16 cellular contexts compared by ENCODE assay signal in genomic region chr12:15689751-15690191, GRCh38.
DNase-seq lines count a peak whose midpoint lies in the region; ATAC-seq, FAIRE-seq and TF ChIP-seq lines count a peak whose summit lies in the region.
"Had no signal": no experiment of that assay in that cellular context is flagged by ENCODE, and none has a peak within 500 bp of the region (broad histone marks: within the 10 kb centered on the region; RNA-seq: fewer than 3 reads in every experiment).

No MANE protein-coding gene starts in this region.

- peak in 1 of 2 experiments; percentile 38; a peak in 4 of 6 replicates for ATAC-seq in A549
- ATAC-seq in mucosa of descending colon = peak; percentile 91
- no peak for ATAC-seq in GM18498 (IDR thresholded peaks at IDR 0.05; ENCODE audit: unreplicated experiment)
- ATAC-seq: activated CD8-positive, alpha-beta memory T cell treated with anti-CD3 and anti-CD28 coated beads, Interleukin-2, amount 10 ng/mL, durations not matched to agents 7 days and 5 days had no signal

- TF ChIP-seq EP300 in A549 (IDR thresholded peaks at IDR 0.05) = no peak

- H3K4me3 ChIP-seq in A549 (0 out of 3 replicates have a peak overlapping the region, but pooled peaks have one; percentile 1), NB4 (ENCODE audit: low read depth, low read length) (peak overlapping the region; percentile 51), mucosa of descending colon (no peak overlapping the region)
- H3K4me3 ChIP-seq: spleen had no signal

- no peak overlapping the region for H3K27ac Mint-ChIP-seq in activated T-helper 2 cell treated with anti-CD3 and anti-CD28 coated beads, Interferon-gamma antibody, Interleukin-2, Interleukin-4, amounts not matched to agents 10 μg/mL and 5 μg/mL and 100 μg/mL, durations not matched to agents 14 hours and 24 hours and 36 hours
- H3K27ac Mint-ChIP-seq: activated B cell treated with CpG ODN at 0.5 μM for 24 hours; activated CD8-positive, alpha-beta memory T cell treated with anti-CD3 and anti-CD28 coated beads, Interleukin-2, amount 10 ng/mL, durations not matched to agents 7 days and 5 days; activated naive CD4-positive, alpha-beta T cell treated with anti-CD3 and anti-CD28 coated beads for 36 hours; memory B cell had no signal

- H3K4me3 Mint-ChIP-seq in activated T-helper 2 cell treated with anti-CD3 and anti-CD28 coated beads, Interferon-gamma antibody, Interleukin-2, Interleukin-4, amounts not matched to agents 10 μg/mL and 5 μg/mL and 100 μg/mL, durations not matched to agents 14 hours and 24 hours and 36 hours (ENCODE audit: low read depth) = no peak overlapping the region
- H3K4me3 Mint-ChIP-seq: activated B cell treated with CpG ODN at 0.5 μM for 24 hours; activated CD8-positive, alpha-beta memory T cell treated with anti-CD3 and anti-CD28 coated beads, Interleukin-2, amount 10 ng/mL, durations not matched to agents 7 days and 5 days; activated naive CD4-positive, alpha-beta T cell treated with anti-CD3 and anti-CD28 coated beads for 36 hours; memory B cell had no signal

- intact Hi-C loops in mucosa of descending colon (cut with DNase I, micrococcal nuclease) = no loop called here
- intact Hi-C loops in activated T-helper 2 cell treated with anti-CD3 and anti-CD28 coated beads, Interferon-gamma antibody, Interleukin-2, Interleukin-4, amounts not matched to agents 10 μg/mL and 5 μg/mL and 100 μg/mL, durations not matched to agents 14 hours and 24 hours and 36 hours (cut with micrococcal nuclease) = no loop called here

- H3K27ac ChIP-seq in A549 = peak overlapping the region; percentile 54 to 68; a peak in 5 of 6 replicates

- H3K9me3 ChIP-seq in A549 (no peaks in the 10 kb centered on the region), mucosa of descending colon (no peaks in the 10 kb centered on the region)
- H3K9me3 ChIP-seq: spleen had no signal

- H3K36me3 ChIP-seq in mucosa of descending colon (ENCODE audit: low read depth) = no peaks in the 10 kb centered on the region
- H3K36me3 ChIP-seq: spleen had no signal

- TF ChIP-seq POLR2A in A549 (IDR thresholded peaks at IDR 0.05; ENCODE audit: low read length) (no peak), NB4 (IDR thresholded peaks at IDR 0.05; ENCODE audit: extremely low read depth, insufficient read length) (no peak)

- TF ChIP-seq RAD21 in A549 (conservative IDR thresholded peaks at IDR 0.05 in 1 of 2, IDR thresholded peaks at IDR 0.05 in 1 of 2) = no peak

- DNase-seq in A549 (ENCODE audit: low read depth in 1 of 2, low spot score in 1 of 2) = peak in 1 of 2 experiments; percentile 39
- no peak for DNase-seq in NB4 (ENCODE audit: low read depth)
- DNase-seq in mucosa of descending colon = no peak
- no peak for DNase-seq in hypothalamus (lab: John Stamatoyannopoulos, UW)
- DNase-seq in activated T-helper 2 cell treated with anti-CD3 and anti-CD28 coated beads, Interferon-gamma antibody, Interleukin-2, Interleukin-4, amounts not matched to agents 10 μg/mL and 5 μg/mL and 100 μg/mL, durations not matched to agents 14 hours and 24 hours and 36 hours (ENCODE audit: low spot score) = no peak
- no peak for DNase-seq in EL
- DNase-seq: activated B cell treated with CpG ODN at 0.5 μM for 24 hours; activated CD8-positive, alpha-beta memory T cell treated with anti-CD3 and anti-CD28 coated beads, Interleukin-2, amount 10 ng/mL, durations not matched to agents 7 days and 5 days; activated naive CD4-positive, alpha-beta T cell treated with anti-CD3 and anti-CD28 coated beads for 36 hours; central memory CD4-positive, alpha-beta T cell; HCEC 1CT; nucleus accumbens; spleen had no signal

- CTCF ChIA-PET in A549 (lab: Yijun Ruan, JAX) = interaction anchor here (0.6 kb wide), 1 partner anchor 167 kb away, joined by 3 read pairs; no protein-coding TSS in a partner anchor

- H3K4me1 ChIP-seq in A549 = peaks cover 50% of the 10 kb centered on the region
- H3K4me1 ChIP-seq in mucosa of descending colon (ENCODE audit: low read depth) = peaks cover 39% of the 10 kb centered on the region

- TF ChIP-seq CTCF in A549 (IDR thresholded peaks at IDR 0.05) = no peak
- TF ChIP-seq CTCF in NB4 (IDR thresholded peaks at IDR 0.05; ENCODE audit: low read depth, low read length) = no peak
- no peak for TF ChIP-seq CTCF in mucosa of descending colon (IDR thresholded peaks at IDR 0.05)

- H3K27me3 Mint-ChIP-seq in activated T-helper 2 cell treated with anti-CD3 and anti-CD28 coated beads, Interferon-gamma antibody, Interleukin-2, Interleukin-4, amounts not matched to agents 10 μg/mL and 5 μg/mL and 100 μg/mL, durations not matched to agents 14 hours and 24 hours and 36 hours (ENCODE audit: low read depth) = peaks cover 12% of the 10 kb centered on the region
- H3K27me3 Mint-ChIP-seq: activated B cell treated with CpG ODN at 0.5 μM for 24 hours had no signal

- H3K4me2 ChIP-seq in A549 = peak overlapping the region; percentile 74

- FAIRE-seq in A549 (lab: Jason Lieb, UNC) (peak; percentile 7), colon (lab: Jason Lieb, UNC) (peak; percentile 82)

- POLR2A ChIA-PET in A549 (lab: Yijun Ruan, JAX) = no interaction called here

- H3K36me3 Mint-ChIP-seq in activated T-helper 2 cell treated with anti-CD3 and anti-CD28 coated beads, Interferon-gamma antibody, Interleukin-2, Interleukin-4, amounts not matched to agents 10 μg/mL and 5 μg/mL and 100 μg/mL, durations not matched to agents 14 hours and 24 hours and 36 hours (ENCODE audit: low read depth) = no peaks in the 10 kb centered on the region

- 13% methylated on average over 4 of the region's 4 CpGs for WGBS in A549 (ENCODE audit: missing lambda C conversion rate)

- H3K9me3 Mint-ChIP-seq in activated T-helper 2 cell treated with anti-CD3 and anti-CD28 coated beads, Interferon-gamma antibody, Interleukin-2, Interleukin-4, amounts not matched to agents 10 μg/mL and 5 μg/mL and 100 μg/mL, durations not matched to agents 14 hours and 24 hours and 36 hours = no peaks in the 10 kb centered on the region
- H3K9me3 Mint-ChIP-seq: activated naive CD4-positive, alpha-beta T cell treated with anti-CD3 and anti-CD28 coated beads for 36 hours had no signal

- H3K4me1 Mint-ChIP-seq in activated T-helper 2 cell treated with anti-CD3 and anti-CD28 coated beads, Interferon-gamma antibody, Interleukin-2, Interleukin-4, amounts not matched to agents 10 μg/mL and 5 μg/mL and 100 μg/mL, durations not matched to agents 14 hours and 24 hours and 36 hours (ENCODE audit: low read depth) = peaks cover 10% of the 10 kb centered on the region
- H3K4me1 Mint-ChIP-seq: activated CD8-positive, alpha-beta memory T cell treated with anti-CD3 and anti-CD28 coated beads, Interleukin-2, amount 10 ng/mL, durations not matched to agents 7 days and 5 days had no signal

TF ChIP-seq in A549, 52 proteins besides CTCF, POLR2A, EP300 and RAD21:
- no peak for TF ChIP-seq CBX2 (IDR thresholded peaks at IDR 0.05; ENCODE audit: borderline replicate concordance, low read depth)
- no peak for TF ChIP-seq FOSL2 (IDR thresholded peaks at IDR 0.05)
- TF ChIP-seq FOSL2 (CRISPR knock-in tag; IDR thresholded peaks at IDR 0.05) = peak; percentile 16; the same call in 1 of the 2 replicates
- TF ChIP-seq MAX (IDR thresholded peaks at IDR 0.05) = no peak
- TF ChIP-seq JUNB (IDR thresholded peaks at IDR 0.05) = 0 out of 2 replicates have a peak, but pooled peaks have one; percentile 23
